1 cellular context compared by ENCODE assay signal in the genomic region with DNA sequence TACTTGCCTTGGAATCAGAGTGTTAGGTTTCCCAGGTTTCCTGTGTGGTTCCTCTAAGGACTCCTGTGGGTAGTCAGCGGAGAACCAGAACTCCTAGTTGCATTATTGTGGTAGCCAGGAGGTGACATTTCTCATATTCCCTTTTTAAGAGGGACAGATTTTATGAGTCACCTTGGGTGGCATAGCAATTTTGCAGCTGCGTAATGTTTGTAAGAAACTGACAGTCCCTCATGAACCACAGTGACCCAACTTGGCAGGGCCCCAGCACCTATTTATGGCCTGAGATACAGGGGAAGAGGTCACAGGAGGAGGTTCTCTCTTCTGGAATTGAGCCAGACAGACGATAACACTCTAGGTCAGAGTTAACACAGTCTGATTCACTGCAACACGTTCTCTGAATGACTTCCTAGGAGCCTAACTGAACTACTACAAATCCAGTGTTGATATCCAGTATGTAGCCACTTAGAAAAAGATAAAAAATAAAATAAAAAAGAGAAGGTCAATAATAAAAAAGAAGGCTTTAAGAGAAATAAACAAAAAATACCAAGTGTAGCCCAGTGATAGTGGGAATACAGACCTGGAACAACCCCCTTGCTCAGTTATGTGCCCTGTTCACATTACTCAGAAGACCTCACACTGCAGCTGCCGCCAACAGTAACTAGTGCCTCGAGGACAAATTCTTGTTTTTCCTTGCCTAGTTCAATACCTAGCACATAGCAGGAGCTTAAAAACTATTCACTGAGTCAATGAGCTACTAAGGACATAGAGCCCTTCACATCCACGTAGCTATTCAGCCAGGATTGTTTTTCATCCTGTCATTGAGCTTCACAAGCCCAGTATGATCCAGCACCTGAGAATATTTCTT.
TF ChIP-seq lines count a peak whose summit lies in the region.

No MANE protein-coding gene starts in this region.

TF ChIP-seq in K562, 482 proteins besides CTCF, POLR2A, EP300 and RAD21 (continued from another document and continues in another):
- TF ChIP-seq ZNF407 (IDR thresholded peaks at IDR 0.05; ENCODE audit: low read depth) (no peak), ZNF282 (CRISPR knock-in tag; IDR thresholded peaks at IDR 0.05) (no peak), PHF21A (IDR thresholded peaks at IDR 0.05; ENCODE audit: borderline replicate concordance, low read depth) (no peak), JUND (IDR thresholded peaks at IDR 0.05; ENCODE audit: borderline replicate concordance, low read depth, low read length) (0 out of 2 replicates have a peak, but pooled peaks have one; percentile 52), JUND (tag; IDR thresholded peaks at IDR 0.05; ENCODE audit: borderline replicate concordance, low read depth, low read length) (peak; percentile 39; the same call in 1 of the 3 replicates), HMBOX1 (IDR thresholded peaks at IDR 0.05) (peak; percentile 61), HDAC3 (IDR thresholded peaks at IDR 0.05; ENCODE audit: borderline replicate concordance, partially characterized antibody) (no peak), SNRNP70 (optimal IDR thresholded peaks at IDR 0.05; ENCODE audit: low read depth, low read length) (no peak), RBM22 (IDR thresholded peaks at IDR 0.05; ENCODE audit: low read depth, low read length, poor library complexity, severe bottlenecking) (no peak), NCOA4 (IDR thresholded peaks at IDR 0.05; ENCODE audit: partially characterized antibody) (no peak), CBFB (CRISPR knock-in tag; IDR thresholded peaks at IDR 0.05) (no peak), ATF3 (IDR thresholded peaks at IDR 0.05) (peak; percentile 46; the same call in 1 of the 2 replicates), ATF3 (CRISPR knock-in tag; conservative IDR thresholded peaks at IDR 0.05) (no peak), CBFA2T3 (IDR thresholded peaks at IDR 0.05) (peak; percentile 12; the same call in 1 of the 2 replicates), MEF2A (IDR thresholded peaks at IDR 0.05; ENCODE audit: control insufficient read depth, low read depth, low read length) (peak; percentile 72; the same call in 1 of the 2 replicates), CBFA2T2 (conservative IDR thresholded peaks at IDR 0.05) (0 out of 2 replicates have a peak, but pooled peaks have one; percentile 2), BDP1 (IDR thresholded peaks at IDR 0.05; ENCODE audit: insufficient read depth, insufficient read length) (no peak)
- TF ChIP-seq, protein P1, sequence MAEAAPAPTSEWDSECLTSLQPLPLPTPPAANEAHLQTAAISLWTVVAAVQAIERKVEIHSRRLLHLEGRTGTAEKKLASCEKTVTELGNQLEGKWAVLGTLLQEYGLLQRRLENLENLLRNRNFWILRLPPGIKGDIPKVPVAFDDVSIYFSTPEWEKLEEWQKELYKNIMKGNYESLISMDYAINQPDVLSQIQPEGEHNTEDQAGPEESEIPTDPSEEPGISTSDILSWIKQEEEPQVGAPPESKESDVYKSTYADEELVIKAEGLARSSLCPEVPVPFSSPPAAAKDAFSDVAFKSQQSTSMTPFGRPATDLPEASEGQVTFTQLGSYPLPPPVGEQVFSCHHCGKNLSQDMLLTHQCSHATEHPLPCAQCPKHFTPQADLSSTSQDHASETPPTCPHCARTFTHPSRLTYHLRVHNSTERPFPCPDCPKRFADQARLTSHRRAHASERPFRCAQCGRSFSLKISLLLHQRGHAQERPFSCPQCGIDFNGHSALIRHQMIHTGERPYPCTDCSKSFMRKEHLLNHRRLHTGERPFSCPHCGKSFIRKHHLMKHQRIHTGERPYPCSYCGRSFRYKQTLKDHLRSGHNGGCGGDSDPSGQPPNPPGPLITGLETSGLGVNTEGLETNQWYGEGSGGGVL (CRISPR knock-in tag; IDR thresholded peaks at IDR 0.05) = no peak
- TF ChIP-seq, protein P2, sequence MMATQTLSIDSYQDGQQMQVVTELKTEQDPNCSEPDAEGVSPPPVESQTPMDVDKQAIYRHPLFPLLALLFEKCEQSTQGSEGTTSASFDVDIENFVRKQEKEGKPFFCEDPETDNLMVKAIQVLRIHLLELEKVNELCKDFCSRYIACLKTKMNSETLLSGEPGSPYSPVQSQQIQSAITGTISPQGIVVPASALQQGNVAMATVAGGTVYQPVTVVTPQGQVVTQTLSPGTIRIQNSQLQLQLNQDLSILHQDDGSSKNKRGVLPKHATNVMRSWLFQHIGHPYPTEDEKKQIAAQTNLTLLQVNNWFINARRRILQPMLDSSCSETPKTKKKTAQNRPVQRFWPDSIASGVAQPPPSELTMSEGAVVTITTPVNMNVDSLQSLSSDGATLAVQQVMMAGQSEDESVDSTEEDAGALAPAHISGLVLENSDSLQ (IDR thresholded peaks at IDR 0.05) = peak; percentile 55
- TF ChIP-seq, protein P3, sequence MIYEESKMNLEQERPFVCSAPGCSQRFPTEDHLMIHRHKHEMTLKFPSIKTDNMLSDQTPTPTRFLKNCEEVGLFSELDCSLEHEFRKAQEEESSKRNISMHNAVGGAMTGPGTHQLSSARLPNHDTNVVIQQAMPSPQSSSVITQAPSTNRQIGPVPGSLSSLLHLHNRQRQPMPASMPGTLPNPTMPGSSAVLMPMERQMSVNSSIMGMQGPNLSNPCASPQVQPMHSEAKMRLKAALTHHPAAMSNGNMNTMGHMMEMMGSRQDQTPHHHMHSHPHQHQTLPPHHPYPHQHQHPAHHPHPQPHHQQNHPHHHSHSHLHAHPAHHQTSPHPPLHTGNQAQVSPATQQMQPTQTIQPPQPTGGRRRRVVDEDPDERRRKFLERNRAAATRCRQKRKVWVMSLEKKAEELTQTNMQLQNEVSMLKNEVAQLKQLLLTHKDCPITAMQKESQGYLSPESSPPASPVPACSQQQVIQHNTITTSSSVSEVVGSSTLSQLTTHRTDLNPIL (CRISPR knock-in tag; IDR thresholded peaks at IDR 0.05) = no peak
- TF ChIP-seq, protein P4, sequence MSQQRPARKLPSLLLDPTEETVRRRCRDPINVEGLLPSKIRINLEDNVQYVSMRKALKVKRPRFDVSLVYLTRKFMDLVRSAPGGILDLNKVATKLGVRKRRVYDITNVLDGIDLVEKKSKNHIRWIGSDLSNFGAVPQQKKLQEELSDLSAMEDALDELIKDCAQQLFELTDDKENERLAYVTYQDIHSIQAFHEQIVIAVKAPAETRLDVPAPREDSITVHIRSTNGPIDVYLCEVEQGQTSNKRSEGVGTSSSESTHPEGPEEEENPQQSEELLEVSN (IDR thresholded peaks at IDR 0.05; ENCODE audit: borderline replicate concordance in 1 of 2, extremely low read depth in 1 of 2, insufficient read depth in 1 of 2, insufficient read length in 1 of 2, low read depth in 1 of 2, low read length in 1 of 2, poor library complexity in 1 of 2, severe bottlenecking in 1 of 2) = no peak
- TF ChIP-seq, protein P5, sequence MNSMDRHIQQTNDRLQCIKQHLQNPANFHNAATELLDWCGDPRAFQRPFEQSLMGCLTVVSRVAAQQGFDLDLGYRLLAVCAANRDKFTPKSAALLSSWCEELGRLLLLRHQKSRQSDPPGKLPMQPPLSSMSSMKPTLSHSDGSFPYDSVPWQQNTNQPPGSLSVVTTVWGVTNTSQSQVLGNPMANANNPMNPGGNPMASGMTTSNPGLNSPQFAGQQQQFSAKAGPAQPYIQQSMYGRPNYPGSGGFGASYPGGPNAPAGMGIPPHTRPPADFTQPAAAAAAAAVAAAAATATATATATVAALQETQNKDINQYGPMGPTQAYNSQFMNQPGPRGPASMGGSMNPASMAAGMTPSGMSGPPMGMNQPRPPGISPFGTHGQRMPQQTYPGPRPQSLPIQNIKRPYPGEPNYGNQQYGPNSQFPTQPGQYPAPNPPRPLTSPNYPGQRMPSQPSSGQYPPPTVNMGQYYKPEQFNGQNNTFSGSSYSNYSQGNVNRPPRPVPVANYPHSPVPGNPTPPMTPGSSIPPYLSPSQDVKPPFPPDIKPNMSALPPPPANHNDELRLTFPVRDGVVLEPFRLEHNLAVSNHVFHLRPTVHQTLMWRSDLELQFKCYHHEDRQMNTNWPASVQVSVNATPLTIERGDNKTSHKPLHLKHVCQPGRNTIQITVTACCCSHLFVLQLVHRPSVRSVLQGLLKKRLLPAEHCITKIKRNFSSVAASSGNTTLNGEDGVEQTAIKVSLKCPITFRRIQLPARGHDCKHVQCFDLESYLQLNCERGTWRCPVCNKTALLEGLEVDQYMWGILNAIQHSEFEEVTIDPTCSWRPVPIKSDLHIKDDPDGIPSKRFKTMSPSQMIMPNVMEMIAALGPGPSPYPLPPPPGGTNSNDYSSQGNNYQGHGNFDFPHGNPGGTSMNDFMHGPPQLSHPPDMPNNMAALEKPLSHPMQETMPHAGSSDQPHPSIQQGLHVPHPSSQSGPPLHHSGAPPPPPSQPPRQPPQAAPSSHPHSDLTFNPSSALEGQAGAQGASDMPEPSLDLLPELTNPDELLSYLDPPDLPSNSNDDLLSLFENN (IDR thresholded peaks at IDR 0.05; ENCODE audit: low read depth in 2 of 2, low read length in 2 of 2) = no peak
- TF ChIP-seq, protein P6, sequence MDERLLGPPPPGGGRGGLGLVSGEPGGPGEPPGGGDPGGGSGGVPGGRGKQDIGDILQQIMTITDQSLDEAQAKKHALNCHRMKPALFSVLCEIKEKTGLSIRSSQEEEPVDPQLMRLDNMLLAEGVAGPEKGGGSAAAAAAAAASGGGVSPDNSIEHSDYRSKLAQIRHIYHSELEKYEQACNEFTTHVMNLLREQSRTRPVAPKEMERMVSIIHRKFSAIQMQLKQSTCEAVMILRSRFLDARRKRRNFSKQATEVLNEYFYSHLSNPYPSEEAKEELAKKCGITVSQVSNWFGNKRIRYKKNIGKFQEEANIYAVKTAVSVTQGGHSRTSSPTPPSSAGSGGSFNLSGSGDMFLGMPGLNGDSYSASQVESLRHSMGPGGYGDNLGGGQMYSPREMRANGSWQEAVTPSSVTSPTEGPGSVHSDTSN (CRISPR knock-in tag; IDR thresholded peaks at IDR 0.05; ENCODE audit: low read depth) = no peak
- TF ChIP-seq, protein P6 (tag; conservative IDR thresholded peaks at IDR 0.05; ENCODE audit: low read depth) = 0 out of 2 replicates have a peak, but pooled peaks have one; percentile 10
